ENCODE assay signal across 9 cellular contexts in the genomic region with DNA sequence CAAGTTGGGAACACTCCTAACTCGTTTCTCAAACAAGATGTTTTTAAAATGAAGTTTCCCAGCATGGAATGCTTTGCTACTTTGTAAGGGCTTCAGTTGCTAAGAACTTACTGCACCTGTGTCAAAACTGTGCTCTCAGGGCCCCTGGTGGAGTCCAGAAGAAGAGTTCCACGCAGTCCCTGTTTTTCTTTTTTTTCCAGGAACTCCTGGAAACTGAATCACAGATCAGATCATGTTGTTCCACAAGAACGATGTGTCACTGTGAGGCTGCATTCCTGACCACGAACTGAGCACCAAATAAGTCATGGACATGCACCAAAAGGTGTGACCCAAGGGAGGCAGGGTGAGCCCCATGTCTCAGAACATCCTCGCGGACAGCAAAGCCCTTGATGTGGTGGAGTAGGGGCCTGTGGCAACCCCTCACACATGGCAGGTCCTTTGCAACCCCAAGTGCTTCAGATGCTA.
DNase-seq lines count a peak whose midpoint lies in the region; ATAC-seq, FAIRE-seq and TF ChIP-seq lines count a peak whose summit lies in the region.
"Had no signal": no experiment of that assay in that cellular context is flagged by ENCODE, and none has a peak within 500 bp of the region (broad histone marks: within the 10 kb centered on the region; RNA-seq: fewer than 3 reads in every experiment).

No MANE protein-coding gene starts in this region.

- H3K36me3 ChIP-seq in pancreas, result no peaks in the 10 kb centered on the region

- no peaks in the 10 kb centered on the region for H3K9me3 ChIP-seq in pancreas

- peak overlapping the region; percentile 48 to 64 (median 56) for H3K27ac ChIP-seq in pancreas

- TF ChIP-seq CTCF in fibroblast of mammary gland (conservative IDR thresholded peaks at IDR 0.05; ENCODE audit: control insufficient read depth, insufficient read depth, low read depth, low read length) (peak; percentile 45), pancreas (IDR thresholded peaks at IDR 0.05) (peak in 1 of 4 donors; percentile 25)

- ATAC-seq in pancreas, result peak; percentile 78 to 91 (median 84)
- ATAC-seq in GM19023 (IDR thresholded peaks at IDR 0.05; ENCODE audit: unreplicated experiment), result no peak
- ATAC-seq in left colon, result no peak

- no peak for FAIRE-seq in pancreas (lab: Jason Lieb, UNC)

- no peaks in the 10 kb centered on the region for H3K27me3 ChIP-seq in pancreas

- DNase-seq in Daoy (ENCODE audit: low read depth) (peak; percentile 69), RPMI7951 (ENCODE audit: low read depth) (peak; percentile 45), fibroblast of mammary gland (ENCODE audit: low read depth) (peak; percentile 86), pancreas (peak in 3 of 6 donors; percentile 23 to 46 (median 29)), NCI-H2081 treated with DMSO at 0.1 percent for 48 hours (lab: John Stamatoyannopoulos, UW) (no peak), NCI-H524 (lab: John Stamatoyannopoulos, UW) (no peak), left colon (no peak)
- DNase-seq: activated B cell treated with CpG ODN at 0.5 μM for 24 hours had no signal

- 24 to 26% methylated on average over 6 of the region's 6 CpGs for WGBS in pancreas, 2 donors

- H3K4me3 ChIP-seq in fibroblast of mammary gland (ENCODE audit: control insufficient read depth, low read depth, low read length), result no peak overlapping the region
- no peak overlapping the region for H3K4me3 ChIP-seq in pancreas

- intact Hi-C loops in pancreas (cut with DNase I) (no loop called here), left colon (cut with DNase I, micrococcal nuclease) (no loop called here)

- peaks cover 17% of the 10 kb centered on the region in 3 donors for H3K4me1 ChIP-seq in pancreas

Comparison
In these comparisons a context has a peak if more than half of its experiments do, and no peak if none do; other contexts are left out.
1. DNase-seq: peak in Daoy (single experiment), RPMI7951 (single experiment) and fibroblast of mammary gland (single experiment); none in NCI-H2081 treated with DMSO at 0.1 percent for 48 hours (single experiment), NCI-H524 (0 of 2) and left colon (0 of 2).
2. ATAC-seq: peak in pancreas (4 of 4); none in GM19023 (single experiment) and left colon (single experiment).